In the genomic region with DNA sequence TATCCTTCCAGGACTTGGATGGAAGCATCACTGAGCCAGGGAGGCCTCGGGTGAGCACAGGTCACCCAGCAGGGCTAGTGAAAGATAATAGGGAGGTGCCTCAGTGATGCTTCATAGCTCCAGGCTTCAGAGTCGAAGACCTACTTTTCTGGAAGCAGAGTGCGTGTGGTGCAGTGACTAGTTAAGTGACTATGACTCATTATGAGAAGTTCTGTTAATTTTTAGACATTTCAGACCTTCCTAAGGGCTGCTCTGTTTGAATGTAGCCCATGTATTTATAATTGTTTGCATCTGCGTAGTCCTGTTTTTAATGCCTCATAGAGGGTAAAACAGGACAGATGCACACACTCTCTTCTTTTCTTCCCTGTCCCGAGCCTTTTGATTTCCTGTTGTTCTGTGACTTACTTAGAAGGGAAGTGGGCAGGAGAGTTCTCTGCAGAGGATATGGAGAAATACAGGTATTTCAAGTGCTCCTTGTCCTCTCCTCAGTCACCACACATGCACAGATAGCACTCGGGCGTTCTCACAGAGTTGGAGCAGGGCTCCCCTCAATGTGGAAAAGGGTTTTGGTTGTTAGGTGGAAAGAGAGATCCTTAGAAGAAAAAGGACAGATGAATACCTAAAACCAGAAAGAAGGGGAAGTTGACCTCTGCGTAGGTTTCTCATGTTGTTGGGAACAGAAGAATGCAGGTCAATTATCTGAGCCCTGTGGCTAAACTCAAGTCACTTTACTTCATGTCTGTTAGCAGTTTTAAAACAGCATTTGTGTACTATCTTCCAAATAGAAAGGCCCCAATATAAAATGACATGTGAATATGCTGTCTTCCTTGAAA, we compare ENCODE assay signal across 2 cellular contexts.
TF ChIP-seq lines count a peak whose summit lies in the region.

No MANE protein-coding gene starts in this region.

TF ChIP-seq in GM12891, 5 proteins besides CTCF, POLR2A, EP300 and RAD21:
- peak; percentile 44 for TF ChIP-seq POLR2AphosphoS5 (IDR thresholded peaks at IDR 0.05; ENCODE audit: low read depth, low read length)
- peak; percentile 53 for TF ChIP-seq SPI1 (IDR thresholded peaks at IDR 0.05; ENCODE audit: low read depth, low read length)
- no peak for TF ChIP-seq POU2F2 (IDR thresholded peaks at IDR 0.05; ENCODE audit: low read depth, low read length)
- TF ChIP-seq PAX5 (IDR thresholded peaks at IDR 0.05; ENCODE audit: insufficient read depth, low read length, severe bottlenecking) = no peak
- 0 out of 2 replicates have a peak, but pooled peaks have one; percentile 35 for TF ChIP-seq TAF1 (IDR thresholded peaks at IDR 0.05; ENCODE audit: low read depth, low read length)

TF ChIP-seq in GM12878, 131 proteins besides CTCF, POLR2A, EP300 and RAD21 (continues in another document):
- TF ChIP-seq LARP7 (IDR thresholded peaks at IDR 0.05) = no peak
- TF ChIP-seq ATF2 (IDR thresholded peaks at IDR 0.05; ENCODE audit: low read length) = peak; percentile 90
- no peak; the same call in 1 of the 2 replicates for TF ChIP-seq TBL1XR1 (IDR thresholded peaks at IDR 0.05; ENCODE audit: low read depth, low read length)
- TF ChIP-seq SIX5 (IDR thresholded peaks at IDR 0.05; ENCODE audit: low read depth, low read length, severe bottlenecking) = no peak
- no peak for TF ChIP-seq YY1 (IDR thresholded peaks at IDR 0.05; ENCODE audit: low read depth, low read length)
- TF ChIP-seq ZZZ3 (IDR thresholded peaks at IDR 0.05; ENCODE audit: control insufficient read depth, insufficient read length, low read depth) = no peak
- peak; percentile 80; the same call in 1 of the 2 replicates for TF ChIP-seq RCOR1 (conservative IDR thresholded peaks at IDR 0.05; ENCODE audit: low read depth, low read length)
- TF ChIP-seq STAT3 (IDR thresholded peaks at IDR 0.05; ENCODE audit: low read depth, low read length) = no peak
- peak; percentile 64; the same call in 1 of the 2 replicates for TF ChIP-seq NBN (IDR thresholded peaks at IDR 0.05)
- peak; percentile 59; the same call in 1 of the 2 replicates for TF ChIP-seq ZNF24 (IDR thresholded peaks at IDR 0.05)
- TF ChIP-seq SMC3 (IDR thresholded peaks at IDR 0.05; ENCODE audit: borderline replicate concordance, low read length) = no peak
- TF ChIP-seq MEF2B (IDR thresholded peaks at IDR 0.05; ENCODE audit: partially characterized antibody, poor library complexity, severe bottlenecking) = peak; percentile 40
- no peak for TF ChIP-seq CBFB (IDR thresholded peaks at IDR 0.05; ENCODE audit: low read depth)
- TF ChIP-seq SMAD5 (IDR thresholded peaks at IDR 0.05; ENCODE audit: low read depth) = no peak
- TF ChIP-seq MXI1 (IDR thresholded peaks at IDR 0.05; ENCODE audit: low read depth, low read length) = 0 out of 2 replicates have a peak, but pooled peaks have one; percentile 54
- TF ChIP-seq FOXM1 (IDR thresholded peaks at IDR 0.05; ENCODE audit: low read depth, low read length) = peak; percentile 94
- TF ChIP-seq, protein P1, sequence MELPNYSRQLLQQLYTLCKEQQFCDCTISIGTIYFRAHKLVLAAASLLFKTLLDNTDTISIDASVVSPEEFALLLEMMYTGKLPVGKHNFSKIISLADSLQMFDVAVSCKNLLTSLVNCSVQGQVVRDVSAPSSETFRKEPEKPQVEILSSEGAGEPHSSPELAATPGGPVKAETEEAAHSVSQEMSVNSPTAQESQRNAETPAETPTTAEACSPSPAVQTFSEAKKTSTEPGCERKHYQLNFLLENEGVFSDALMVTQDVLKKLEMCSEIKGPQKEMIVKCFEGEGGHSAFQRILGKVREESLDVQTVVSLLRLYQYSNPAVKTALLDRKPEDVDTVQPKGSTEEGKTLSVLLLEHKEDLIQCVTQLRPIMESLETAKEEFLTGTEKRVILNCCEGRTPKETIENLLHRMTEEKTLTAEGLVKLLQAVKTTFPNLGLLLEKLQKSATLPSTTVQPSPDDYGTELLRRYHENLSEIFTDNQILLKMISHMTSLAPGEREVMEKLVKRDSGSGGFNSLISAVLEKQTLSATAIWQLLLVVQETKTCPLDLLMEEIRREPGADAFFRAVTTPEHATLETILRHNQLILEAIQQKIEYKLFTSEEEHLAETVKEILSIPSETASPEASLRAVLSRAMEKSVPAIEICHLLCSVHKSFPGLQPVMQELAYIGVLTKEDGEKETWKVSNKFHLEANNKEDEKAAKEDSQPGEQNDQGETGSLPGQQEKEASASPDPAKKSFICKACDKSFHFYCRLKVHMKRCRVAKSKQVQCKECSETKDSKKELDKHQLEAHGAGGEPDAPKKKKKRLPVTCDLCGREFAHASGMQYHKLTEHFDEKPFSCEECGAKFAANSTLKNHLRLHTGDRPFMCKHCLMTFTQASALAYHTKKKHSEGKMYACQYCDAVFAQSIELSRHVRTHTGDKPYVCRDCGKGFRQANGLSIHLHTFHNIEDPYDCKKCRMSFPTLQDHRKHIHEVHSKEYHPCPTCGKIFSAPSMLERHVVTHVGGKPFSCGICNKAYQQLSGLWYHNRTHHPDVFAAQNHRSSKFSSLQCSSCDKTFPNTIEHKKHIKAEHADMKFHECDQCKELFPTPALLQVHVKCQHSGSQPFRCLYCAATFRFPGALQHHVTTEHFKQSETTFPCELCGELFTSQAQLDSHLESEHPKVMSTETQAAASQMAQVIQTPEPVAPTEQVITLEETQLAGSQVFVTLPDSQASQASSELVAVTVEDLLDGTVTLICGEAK (IDR thresholded peaks at IDR 0.05; ENCODE audit: borderline replicate concordance) = no peak
- TF ChIP-seq PAX5 (IDR thresholded peaks at IDR 0.05; ENCODE audit: borderline replicate concordance, low read depth, low read length) = peak; percentile 39; the same call in 1 of the 2 replicates
- TF ChIP-seq RELA (IDR thresholded peaks at IDR 0.05; ENCODE audit: borderline replicate concordance, partially characterized antibody) = peak; percentile 51
- no peak for TF ChIP-seq GABPA (IDR thresholded peaks at IDR 0.05; ENCODE audit: low read depth)
- TF ChIP-seq SMARCA5 (IDR thresholded peaks at IDR 0.05) = no peak
- TF ChIP-seq, protein P2, sequence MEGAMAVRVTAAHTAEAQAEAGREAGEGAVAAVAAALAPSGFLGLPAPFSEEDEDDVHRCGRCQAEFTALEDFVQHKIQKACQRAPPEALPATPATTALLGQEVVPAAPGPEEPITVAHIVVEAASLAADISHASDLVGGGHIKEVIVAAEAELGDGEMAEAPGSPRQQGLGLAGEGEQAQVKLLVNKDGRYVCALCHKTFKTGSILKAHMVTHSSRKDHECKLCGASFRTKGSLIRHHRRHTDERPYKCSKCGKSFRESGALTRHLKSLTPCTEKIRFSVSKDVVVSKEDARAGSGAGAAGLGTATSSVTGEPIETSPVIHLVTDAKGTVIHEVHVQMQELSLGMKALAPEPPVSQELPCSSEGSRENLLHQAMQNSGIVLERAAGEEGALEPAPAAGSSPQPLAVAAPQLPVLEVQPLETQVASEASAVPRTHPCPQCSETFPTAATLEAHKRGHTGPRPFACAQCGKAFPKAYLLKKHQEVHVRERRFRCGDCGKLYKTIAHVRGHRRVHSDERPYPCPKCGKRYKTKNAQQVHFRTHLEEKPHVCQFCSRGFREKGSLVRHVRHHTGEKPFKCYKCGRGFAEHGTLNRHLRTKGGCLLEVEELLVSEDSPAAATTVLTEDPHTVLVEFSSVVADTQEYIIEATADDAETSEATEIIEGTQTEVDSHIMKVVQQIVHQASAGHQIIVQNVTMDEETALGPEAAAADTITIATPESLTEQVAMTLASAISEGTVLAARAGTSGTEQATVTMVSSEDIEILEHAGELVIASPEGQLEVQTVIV (IDR thresholded peaks at IDR 0.05; ENCODE audit: borderline replicate concordance, partially characterized antibody) = no peak
- no peak for TF ChIP-seq IRF5 (IDR thresholded peaks at IDR 0.05; ENCODE audit: borderline replicate concordance)
- TF ChIP-seq HDAC6 (IDR thresholded peaks at IDR 0.05; ENCODE audit: unreplicated experiment) = no peak
- TF ChIP-seq EED (IDR thresholded peaks at IDR 0.05; ENCODE audit: low read depth) = peak; percentile 77
- no peak for TF ChIP-seq KLF5 (IDR thresholded peaks at IDR 0.05; ENCODE audit: partially characterized antibody)
- TF ChIP-seq CREM (IDR thresholded peaks at IDR 0.05; ENCODE audit: low read depth) = peak; percentile 72
- no peak for TF ChIP-seq ZBTB4 (CRISPR knock-in tag; IDR thresholded peaks at IDR 0.05)
- TF ChIP-seq, protein P3, sequence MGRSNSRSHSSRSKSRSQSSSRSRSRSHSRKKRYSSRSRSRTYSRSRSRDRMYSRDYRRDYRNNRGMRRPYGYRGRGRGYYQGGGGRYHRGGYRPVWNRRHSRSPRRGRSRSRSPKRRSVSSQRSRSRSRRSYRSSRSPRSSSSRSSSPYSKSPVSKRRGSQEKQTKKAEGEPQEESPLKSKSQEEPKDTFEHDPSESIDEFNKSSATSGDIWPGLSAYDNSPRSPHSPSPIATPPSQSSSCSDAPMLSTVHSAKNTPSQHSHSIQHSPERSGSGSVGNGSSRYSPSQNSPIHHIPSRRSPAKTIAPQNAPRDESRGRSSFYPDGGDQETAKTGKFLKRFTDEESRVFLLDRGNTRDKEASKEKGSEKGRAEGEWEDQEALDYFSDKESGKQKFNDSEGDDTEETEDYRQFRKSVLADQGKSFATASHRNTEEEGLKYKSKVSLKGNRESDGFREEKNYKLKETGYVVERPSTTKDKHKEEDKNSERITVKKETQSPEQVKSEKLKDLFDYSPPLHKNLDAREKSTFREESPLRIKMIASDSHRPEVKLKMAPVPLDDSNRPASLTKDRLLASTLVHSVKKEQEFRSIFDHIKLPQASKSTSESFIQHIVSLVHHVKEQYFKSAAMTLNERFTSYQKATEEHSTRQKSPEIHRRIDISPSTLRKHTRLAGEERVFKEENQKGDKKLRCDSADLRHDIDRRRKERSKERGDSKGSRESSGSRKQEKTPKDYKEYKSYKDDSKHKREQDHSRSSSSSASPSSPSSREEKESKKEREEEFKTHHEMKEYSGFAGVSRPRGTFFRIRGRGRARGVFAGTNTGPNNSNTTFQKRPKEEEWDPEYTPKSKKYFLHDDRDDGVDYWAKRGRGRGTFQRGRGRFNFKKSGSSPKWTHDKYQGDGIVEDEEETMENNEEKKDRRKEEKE (IDR thresholded peaks at IDR 0.05) = no peak
- no peak for TF ChIP-seq KDM1A (IDR thresholded peaks at IDR 0.05; ENCODE audit: borderline replicate concordance)
- TF ChIP-seq ZSCAN29 (IDR thresholded peaks at IDR 0.05) = no peak
- TF ChIP-seq IKZF1 (conservative IDR thresholded peaks at IDR 0.05) = peak; percentile 76
- TF ChIP-seq POU2F2 (IDR thresholded peaks at IDR 0.05; ENCODE audit: borderline replicate concordance, low read depth, low read length) = peak; percentile 51; the same call in 1 of the 3 replicates
- TF ChIP-seq SRF (IDR thresholded peaks at IDR 0.05; ENCODE audit: low read depth in 2 of 2, low read length in 2 of 2) = peak in 1 of 2 experiments; percentile 87; a peak in 2 of 4 replicates
- TF ChIP-seq TCF7 (IDR thresholded peaks at IDR 0.05; ENCODE audit: borderline replicate concordance) = 0 out of 2 replicates have a peak, but pooled peaks have one; percentile 27
- TF ChIP-seq BRCA1 (IDR thresholded peaks at IDR 0.05; ENCODE audit: low read depth, low read length) = no peak
- TF ChIP-seq, protein P4, sequence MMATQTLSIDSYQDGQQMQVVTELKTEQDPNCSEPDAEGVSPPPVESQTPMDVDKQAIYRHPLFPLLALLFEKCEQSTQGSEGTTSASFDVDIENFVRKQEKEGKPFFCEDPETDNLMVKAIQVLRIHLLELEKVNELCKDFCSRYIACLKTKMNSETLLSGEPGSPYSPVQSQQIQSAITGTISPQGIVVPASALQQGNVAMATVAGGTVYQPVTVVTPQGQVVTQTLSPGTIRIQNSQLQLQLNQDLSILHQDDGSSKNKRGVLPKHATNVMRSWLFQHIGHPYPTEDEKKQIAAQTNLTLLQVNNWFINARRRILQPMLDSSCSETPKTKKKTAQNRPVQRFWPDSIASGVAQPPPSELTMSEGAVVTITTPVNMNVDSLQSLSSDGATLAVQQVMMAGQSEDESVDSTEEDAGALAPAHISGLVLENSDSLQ (IDR thresholded peaks at IDR 0.05) = no peak; the same call in 1 of the 2 replicates
- TF ChIP-seq SPI1 (IDR thresholded peaks at IDR 0.05; ENCODE audit: borderline replicate concordance, insufficient read depth, low read depth, low read length) = peak; percentile 47; the same call in 1 of the 2 replicates
- peak; percentile 75 for TF ChIP-seq RUNX3 (IDR thresholded peaks at IDR 0.05; ENCODE audit: low read length)
- no peak for TF ChIP-seq TCF12 (IDR thresholded peaks at IDR 0.05; ENCODE audit: low read depth, low read length)
- TF ChIP-seq EZH2 (IDR thresholded peaks at IDR 0.05; ENCODE audit: borderline replicate concordance, control insufficient read depth, low read depth, low read length) = no peak
